1 cellular context compared by ENCODE assay signal in genomic region chr9:34591091-34591910, GRCh38.
TF ChIP-seq lines count a peak whose summit lies in the region.

No MANE protein-coding gene starts in this region.

TF ChIP-seq in HEK293, 187 proteins besides CTCF, POLR2A, EP300 and RAD21 (continued from another document):
- no peak for TF ChIP-seq PRDM2 (tag by site-specific recombination; IDR thresholded peaks at IDR 0.05; ENCODE audit: borderline replicate concordance)
- TF ChIP-seq SP3 (tag by site-specific recombination; IDR thresholded peaks at IDR 0.05), result no peak
- no peak for TF ChIP-seq ZNF214 (tag by site-specific recombination; IDR thresholded peaks at IDR 0.05; ENCODE audit: borderline replicate concordance)
- TF ChIP-seq GLIS1 (tag by site-specific recombination; IDR thresholded peaks at IDR 0.05), result 0 out of 2 replicates have a peak, but pooled peaks have one; percentile 19
- no peak for TF ChIP-seq ZNF174 (tag by site-specific recombination; IDR thresholded peaks at IDR 0.05)
- no peak for TF ChIP-seq ZNF280C (tag by site-specific recombination; IDR thresholded peaks at IDR 0.05)
- TF ChIP-seq ZBTB26 (tag by site-specific recombination; optimal IDR thresholded peaks at IDR 0.05), result peak; percentile 64
- TF ChIP-seq ZNF580 (tag by site-specific recombination; IDR thresholded peaks at IDR 0.05), result no peak
- no peak for TF ChIP-seq ZNF561 (tag by site-specific recombination; IDR thresholded peaks at IDR 0.05; ENCODE audit: borderline replicate concordance)
- no peak; the same call in 1 of the 2 replicates for TF ChIP-seq GLIS2 (tag by site-specific recombination; IDR thresholded peaks at IDR 0.05)
- no peak for TF ChIP-seq ZNF449 (tag by site-specific recombination; IDR thresholded peaks at IDR 0.05)
- no peak for TF ChIP-seq PRDM6 (tag by site-specific recombination; IDR thresholded peaks at IDR 0.05)
- no peak for TF ChIP-seq ZNF112 (tag by site-specific recombination; IDR thresholded peaks at IDR 0.05)
- no peak for TF ChIP-seq ZNF146 (tag by site-specific recombination; IDR thresholded peaks at IDR 0.05)
- TF ChIP-seq ZNF24 (tag by site-specific recombination; IDR thresholded peaks at IDR 0.05), result no peak
- no peak for TF ChIP-seq ZNF433 (tag by site-specific recombination; IDR thresholded peaks at IDR 0.05; ENCODE audit: low read depth)
- peak; percentile 40 for TF ChIP-seq ZNF335 (tag by site-specific recombination; conservative IDR thresholded peaks at IDR 0.05)
- no peak for TF ChIP-seq ZNF747 (tag by site-specific recombination; IDR thresholded peaks at IDR 0.05)
- no peak for TF ChIP-seq KLF8 (tag by site-specific recombination; IDR thresholded peaks at IDR 0.05)
- no peak for TF ChIP-seq SCRT1 (tag by site-specific recombination; IDR thresholded peaks at IDR 0.05; ENCODE audit: borderline replicate concordance)
- TF ChIP-seq ZNF16 (tag by site-specific recombination; IDR thresholded peaks at IDR 0.05; ENCODE audit: low read depth), result no peak
- no peak for TF ChIP-seq ZNF521 (tag by site-specific recombination; IDR thresholded peaks at IDR 0.05)
- no peak for TF ChIP-seq ZNF398 (tag by site-specific recombination; IDR thresholded peaks at IDR 0.05)
- no peak for TF ChIP-seq PRDM10 (tag by site-specific recombination; IDR thresholded peaks at IDR 0.05)
- peak; percentile 68; the same call in 1 of the 2 replicates for TF ChIP-seq ZNF600 (tag by site-specific recombination; IDR thresholded peaks at IDR 0.05)
- no peak for TF ChIP-seq GLI2 (tag by site-specific recombination; IDR thresholded peaks at IDR 0.05; ENCODE audit: borderline replicate concordance, low read depth)
- no peak for TF ChIP-seq ZNF513 (tag by site-specific recombination; IDR thresholded peaks at IDR 0.05)
- no peak for TF ChIP-seq GLI4 (tag by site-specific recombination; IDR thresholded peaks at IDR 0.05)
